Comparison of ENCODE assay signal across 8 cellular contexts in the genomic region with DNA sequence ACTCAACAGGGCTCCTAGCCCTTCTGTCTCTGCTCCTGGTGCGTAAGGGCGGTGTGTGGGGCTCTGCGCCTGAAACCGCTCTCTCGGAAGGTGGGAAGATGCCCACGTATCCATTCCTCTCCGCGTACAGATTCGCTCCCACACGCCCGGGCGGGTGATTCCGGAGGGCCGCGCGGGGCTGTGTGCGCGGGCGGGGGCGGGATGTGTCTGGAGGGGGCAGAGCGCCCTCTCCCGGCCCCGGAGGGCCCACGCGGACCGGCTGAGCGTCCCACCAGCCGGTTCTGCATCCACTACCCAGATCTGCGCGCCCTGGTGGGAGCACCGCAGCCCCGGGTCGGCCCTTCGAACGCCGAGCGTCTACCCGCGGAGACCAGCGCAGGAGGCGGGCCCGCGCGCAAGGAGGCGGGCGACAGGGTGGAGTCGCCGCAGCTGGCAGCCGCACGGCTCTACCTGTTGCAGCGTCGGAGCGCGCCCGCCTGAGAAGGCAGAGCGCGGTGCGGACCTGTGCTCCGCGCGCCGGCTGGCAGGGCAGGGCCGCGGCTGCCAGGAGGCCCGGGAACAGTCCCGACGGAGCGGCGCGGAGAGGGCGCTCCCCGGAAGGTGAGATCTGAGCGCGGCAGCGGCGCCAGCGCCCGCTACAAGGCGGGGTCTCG. TPM values are rescaled to one million over a fixed set of nuclear protein-coding genes. Genes with fewer than 3 reads are reported as not detected.
DNase-seq lines count a peak whose midpoint lies in the region; ATAC-seq, FAIRE-seq and TF ChIP-seq lines count a peak whose summit lies in the region.

No MANE protein-coding gene starts in this region.

- peak; percentile 61 for ATAC-seq in GM21515 (IDR thresholded peaks at IDR 0.05; ENCODE audit: unreplicated experiment)
- peak; percentile 91 for ATAC-seq in IMR-90 (ENCODE audit: low read depth)
- ATAC-seq in T-cell (replicated peaks in 1 of 4) = peak; percentile 68 to 82 (median 72)
- no peak for ATAC-seq in HG03135 (IDR thresholded peaks at IDR 0.05; ENCODE audit: unreplicated experiment)

- no peak overlapping the region for H3K27ac ChIP-seq in IMR-90 (ENCODE audit: insufficient read depth, low read length)
- no peak overlapping the region for H3K27ac ChIP-seq in caudate nucleus (ENCODE audit: low read depth, low read length)
- no peak overlapping the region for H3K27ac ChIP-seq in kidney (ENCODE audit: low read depth in 2 of 2, low read length in 2 of 2)

- no peak overlapping the region for H3K14ac ChIP-seq in IMR-90 (replicated peaks; ENCODE audit: low read depth, low read length)

- BruUV-seq in IMR-90 (replicated peaks; lab: Mats Ljungman, UMichigan) = no TSS peak

- no peak overlapping the region for H4K91ac ChIP-seq in IMR-90 (ENCODE audit: insufficient read depth, low read depth, low read length)

- H3K9me3 ChIP-seq in IMR-90 (ENCODE audit: control insufficient read depth, insufficient read depth, low read length) = 0 out of 2 replicates have a peak, but pooled peaks cover 2% of the 10 kb centered on the region
- no peaks in the 10 kb centered on the region for H3K9me3 ChIP-seq in kidney (ENCODE audit: control insufficient read depth in 1 of 2, low read length in 2 of 2)

- no peak for TF ChIP-seq POLR2A in IMR-90 (IDR thresholded peaks at IDR 0.05; ENCODE audit: low read depth, low read length)

- H2AK5ac ChIP-seq in IMR-90 (ENCODE audit: low read depth, low read length) = no peak overlapping the region

- H3K4me1 ChIP-seq in IMR-90 (ENCODE audit: control insufficient read depth, insufficient read depth, low read length) (peaks cover 4% of the 10 kb centered on the region; the same call in 1 of the 2 replicates), kidney (ENCODE audit: control insufficient read depth in 1 of 2, insufficient read depth in 1 of 2, low read depth in 1 of 2, low read length in 2 of 2) (peaks cover 5 to 14% of the 10 kb centered on the region in 2 donors)

- peaks cover 60% of the 10 kb centered on the region for H3K27me3 ChIP-seq in IMR-90 (ENCODE audit: control insufficient read depth, insufficient read depth, low read length)

- no peak overlapping the region for H3K18ac ChIP-seq in IMR-90 (ENCODE audit: low read depth, low read length)

- H3K4me1 Mint-ChIP-seq in T-cell = peaks cover 27 to 29% (median 28%) of the 10 kb centered on the region in 3 donors

- CTCF ChIA-PET in IMR-90 (lab: Yijun Ruan, JAX) = interaction anchor here (0.6 to 1.3 kb wide), 3 partner anchors 82 to 741 kb away, joined by 3 to 5 read pairs (median 5); no protein-coding TSS in a partner anchor
- CTCF ChIA-PET in T-cell (lab: Charles Lee) = no interaction called here

- DNase-seq in DMS114 treated with DMSO at 0.1 percent for 48 hours (lab: John Stamatoyannopoulos, UW; ENCODE audit: unreplicated experiment) (peak; percentile 43), IMR-90 (peak; percentile 51), T-cell (peak in 16 of 34 experiments; percentile 3 to 35 (median 19)), caudate nucleus (lab: John Stamatoyannopoulos, UW) (peak in 52 of 61 donors; percentile 13 to 80 (median 53)), kidney (peak; percentile 77)
- peak; percentile 59 for DNase-seq in stimulated activated CD4-positive, alpha-beta T cell treated with anti-CD3 and anti-CD28 coated beads, Interleukin-12 subunit alpha, Interleukin-12 subunit beta, amount 100 ng/mL, for 4 hours

- H2BK120ac ChIP-seq in IMR-90 (ENCODE audit: low read depth, low read length) = no peak overlapping the region

- no peak overlapping the region for H2BK20ac ChIP-seq in IMR-90 (ENCODE audit: low read depth, low read length)

- TF ChIP-seq RAD21 in IMR-90 (IDR thresholded peaks at IDR 0.05; ENCODE audit: low read length) = peak; percentile 50

- H3K36me3 Mint-ChIP-seq in T-cell = no peaks in the 10 kb centered on the region

- no peak overlapping the region for H4K8ac ChIP-seq in IMR-90 (ENCODE audit: low read depth in 2 of 2, low read length in 2 of 2)

- no peak overlapping the region for H3K27ac Mint-ChIP-seq in T-cell

- peak overlapping the region; percentile 86 for H2AFZ ChIP-seq in IMR-90 (replicated peaks; ENCODE audit: low read length, poor library complexity)

- no peak overlapping the region for H3K23ac ChIP-seq in IMR-90 (ENCODE audit: low read depth, low read length)

- TF ChIP-seq CTCF in IMR-90 (conservative IDR thresholded peaks at IDR 0.05; ENCODE audit: low read depth, low read length) (peak; percentile 57), kidney (IDR thresholded peaks at IDR 0.05; ENCODE audit: borderline replicate concordance, extremely low read depth, insufficient read depth) (peak; percentile 55)

- no peaks in the 10 kb centered on the region for H4K20me1 ChIP-seq in IMR-90 (ENCODE audit: insufficient read depth, low read length)

- POLR2A ChIA-PET in IMR-90 (lab: Charles Lee; ENCODE audit: unreplicated experiment) (no interaction called here), T-cell (lab: Charles Lee) (no interaction called here)

- peaks cover 57 to 72% of the 10 kb centered on the region in 2 donors for H3K27me3 Mint-ChIP-seq in T-cell

- H3K9ac ChIP-seq in IMR-90 (ENCODE audit: low read depth, low read length) (peak overlapping the region; percentile 65), kidney (ENCODE audit: low read length in 2 of 2) (peak overlapping the region in 1 of 2 donors; percentile 22)

- H4K5ac ChIP-seq in IMR-90 (ENCODE audit: low read depth, low read length) = no peak overlapping the region

- WGBS in IMR-90 (ENCODE audit: extremely low coverage in 2 of 2, insufficient read length in 1 of 2), 2 experiments = 0% methylated on average over 20 of the region's 80 CpGs; no CpG with 5 or more reads in 1 of the 2 experiments

- no peak for FAIRE-seq in kidney (lab: Jason Lieb, UNC)

- no peak overlapping the region for H2BK5ac ChIP-seq in IMR-90 (ENCODE audit: low read depth, low read length, poor library complexity, severe bottlenecking)

- H3K4me2 ChIP-seq in IMR-90 (ENCODE audit: low read depth, low read length) = peak overlapping the region; percentile 95

- H3K4ac ChIP-seq in IMR-90 (ENCODE audit: low read depth, low read length) = no peak overlapping the region

- H3K36me3 ChIP-seq in IMR-90 (ENCODE audit: control insufficient read depth, insufficient read depth, low read length) (no peaks in the 10 kb centered on the region), kidney (ENCODE audit: control insufficient read depth in 1 of 2, insufficient read depth in 2 of 2, low read length in 2 of 2) (no peaks in the 10 kb centered on the region)

- no peaks in the 10 kb centered on the region for H3K9me1 ChIP-seq in IMR-90 (ENCODE audit: insufficient read depth, low read length)

- H3K79me1 ChIP-seq in IMR-90 (ENCODE audit: low read depth in 1 of 2, low read length in 2 of 2) = no peaks in the 10 kb centered on the region

- no peaks in the 10 kb centered on the region for H3K9me3 Mint-ChIP-seq in T-cell

- H2BK15ac ChIP-seq in IMR-90 (ENCODE audit: low read depth, low read length) = no peak overlapping the region

- H3K4me3 ChIP-seq in IMR-90 (ENCODE audit: insufficient read depth, low read depth, low read length) (peak overlapping the region; percentile 74), kidney (ENCODE audit: low read length in 2 of 2) (peak overlapping the region; percentile 49 to 62)

- in situ Hi-C loops in IMR-90 (cut with MboI; ENCODE audit: low sequenced_read_pairs) = no loop called here

- intact Hi-C loops in IMR-90 (cut with micrococcal nuclease) (loop anchor here (1.0 kb wide), 1 partner anchor 87 kb away; no protein-coding TSS in a partner anchor), kidney (cut with DNase I) (no loop called here)

- peak overlapping the region; percentile 50 for H2AK9ac ChIP-seq in IMR-90 (replicated peaks; ENCODE audit: low read depth, low read length, poor library complexity)

- dilution Hi-C loops in IMR-90 (cut with HindIII; ENCODE audit: low sequenced_read_pairs, unreplicated experiment) = no loop called here

- peak overlapping the region; percentile 58 to 89 (median 60) for H3K4me3 Mint-ChIP-seq in T-cell

- H3K56ac ChIP-seq in IMR-90 (ENCODE audit: extremely low read depth, insufficient read depth, low read length) = no peak overlapping the region

TF ChIP-seq in IMR-90, 13 proteins besides CTCF, POLR2A, EP300 and RAD21:
- TF ChIP-seq MAFK (IDR thresholded peaks at IDR 0.05; ENCODE audit: low read depth, low read length) (no peak), CHD1 (IDR thresholded peaks at IDR 0.05; ENCODE audit: low read depth, low read length) (no peak), MAZ (IDR thresholded peaks at IDR 0.05; ENCODE audit: borderline replicate concordance, low read depth, low read length) (peak; percentile 70), SMC3 (IDR thresholded peaks at IDR 0.05; ENCODE audit: low read depth, low read length) (peak; percentile 33), NFE2L2 (IDR thresholded peaks at IDR 0.05; ENCODE audit: low read depth, low read length) (no peak), RCOR1 (IDR thresholded peaks at IDR 0.05; ENCODE audit: insufficient replicate concordance, low read length) (no peak), MXI1 (IDR thresholded peaks at IDR 0.05; ENCODE audit: borderline replicate concordance, low read depth, low read length) (no peak)

RNA-seq across cellular contexts. Expression of a gene that starts 1.4 kb away (rescaled TPM):
- total RNA-seq in IMR-90 (2012; rRNA removed) (not detected in 2 replicates), T-cell (not detected), kidney (1.4 TPM)
- polyA plus RNA-seq in IMR-90 (2012; rRNA removed) (not detected in 2 replicates), kidney (ENCODE audit: insufficient read depth, low read depth, low replicate concordance) (6.3 TPM)
- not detected in 2 replicates for polyA plus RNA-seq in IMR-90 (2012; cell fraction: cytosol; rRNA removed)
- polyA plus RNA-seq in IMR-90 (2012; cell fraction: nucleus; rRNA removed; ENCODE audit: low replicate concordance) = not detected in 2 replicates
